Comparison of ENCODE assay signal across 8 cellular contexts in the genomic region with DNA sequence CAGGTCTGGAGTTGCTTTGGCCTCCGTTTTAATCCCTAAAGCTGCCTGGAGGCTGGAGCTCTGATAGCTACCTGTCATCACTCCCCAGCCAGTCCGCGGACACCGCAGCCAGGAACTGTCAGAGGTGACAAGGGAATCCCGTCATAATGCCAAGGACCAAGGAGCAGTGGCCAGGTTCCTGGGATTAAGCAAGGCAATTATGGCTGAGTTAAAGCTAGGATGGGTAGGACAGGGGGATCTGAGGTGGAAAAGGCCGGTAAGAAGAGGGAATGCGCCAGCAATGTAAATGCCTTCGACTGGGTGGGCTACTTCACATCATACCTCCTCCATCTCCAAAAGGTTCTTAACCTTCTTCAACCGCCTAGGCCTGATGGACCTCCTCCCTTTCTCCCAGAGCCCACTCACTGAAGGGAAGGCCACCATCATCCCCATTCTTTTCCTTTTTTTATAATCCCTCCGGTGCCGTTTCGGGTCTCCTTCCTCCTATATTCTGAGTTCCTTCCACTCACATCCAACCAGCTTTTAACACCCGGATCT. TPM values are rescaled to one million over a fixed set of nuclear protein-coding genes. Genes with fewer than 3 reads are reported as not detected.
A peak's percentile ranks its signal among the peaks of the same experiment; 100 is the strongest.
DNase-seq lines count a peak whose midpoint lies in the region; TF ChIP-seq lines count a peak whose summit lies in the region.

No MANE protein-coding gene starts in this region.

- no peaks in the 10 kb centered on the region for H3K9me3 ChIP-seq in subcutaneous abdominal adipose tissue (ENCODE audit: control insufficient read depth in 5 of 5, low read length in 5 of 5)

- H3K4me3 ChIP-seq in lower leg skin (ENCODE audit: low read depth, poor library complexity, severe bottlenecking) (peak overlapping the region; percentile 33), subcutaneous abdominal adipose tissue (ENCODE audit: low read depth in 1 of 5, low read length in 5 of 5) (peak overlapping the region; percentile 58 to 94 (median 89))

- no peak for TF ChIP-seq POLR2A in lower leg skin (IDR thresholded peaks at IDR 0.05)

- DNase-seq in NCI-H2227 (lab: John Stamatoyannopoulos, UW; ENCODE audit: unreplicated experiment) (peak; percentile 26), NCI-H2227 treated with DMSO at 0.1 percent for 48 hours (lab: John Stamatoyannopoulos, UW) (no peak), RKO (ENCODE audit: low spot score) (peak; percentile 74), lower leg skin (ENCODE audit: low spot score in 2 of 2) (peak in 1 of 2 donors; percentile 92), Ammon's horn (ENCODE audit: low spot score) (no peak), NCI-H345 (lab: John Stamatoyannopoulos, UW) (no peak)

- peaks cover 4 to 43% (median 34%) of the 10 kb centered on the region in 5 donors for H3K4me1 ChIP-seq in subcutaneous abdominal adipose tissue (ENCODE audit: control insufficient read depth in 5 of 5, insufficient read depth in 5 of 5, low read length in 5 of 5)

- 0 to 2% methylated on average over 13 of the region's 13 CpGs for WGBS in lower leg skin, 2 donors

- TF ChIP-seq CTCF in lower leg skin (IDR thresholded peaks at IDR 0.05), result no peak

- H3K27ac ChIP-seq in cingulate gyrus (ENCODE audit: low read depth, low read length) (peak overlapping the region; percentile 99), subcutaneous abdominal adipose tissue (ENCODE audit: low read depth, low read length) (peak overlapping the region; percentile 92)

- H3K9ac ChIP-seq in subcutaneous abdominal adipose tissue (ENCODE audit: low read length in 5 of 5), result peak overlapping the region; percentile 70 to 95 (median 91)

- peaks cover 6 to 24% (median 12%) of the 10 kb centered on the region in 5 donors for H3K36me3 ChIP-seq in subcutaneous abdominal adipose tissue (ENCODE audit: control insufficient read depth in 5 of 5, insufficient read depth in 5 of 5, low read length in 5 of 5)

- intact Hi-C loops in lower leg skin (cut with DNase I; ENCODE audit: low total_unique reads), result no loop called here

- H3K27me3 ChIP-seq in subcutaneous abdominal adipose tissue (ENCODE audit: control insufficient read depth in 5 of 5, insufficient read depth in 4 of 5, low read length in 5 of 5), result no peaks in the 10 kb centered on the region

RNA-seq across cellular contexts. Expression of a gene that starts 1.9 kb away (rescaled TPM):
- total RNA-seq in lower leg skin, result 10 to 100 TPM in 1 of 4 donors, 1 to 10 TPM in 3; 7.9 to 14.4 (median 8.6) TPM

RNA-seq across cellular contexts. Expression of a gene that starts 5.9 kb away (rescaled TPM):
- total RNA-seq in lower leg skin, result 10 to 100 TPM; 41.5 to 72.2 (median 68.3) TPM

RNA-seq across cellular contexts. Expression of a gene that starts 14.8 kb away (rescaled TPM):
- total RNA-seq in lower leg skin, result 1 to 10 TPM; 5.3 to 9.7 (median 8.5) TPM

RNA-seq across cellular contexts. Expression of a gene that starts 20.5 kb away (rescaled TPM):
- total RNA-seq in lower leg skin, result 10 to 100 TPM; 25.5 to 65.8 (median 39.9) TPM

RNA-seq across cellular contexts. Expression of a gene that starts 51.9 kb away (rescaled TPM):
- total RNA-seq in lower leg skin, result 10 to 100 TPM; 16.1 to 33.0 (median 17.9) TPM

Comparison
In these comparisons a context has a peak if more than half of its experiments do, and no peak if none do; other contexts are left out.
1. DNase-seq: peak in NCI-H2227 (single experiment) and RKO (single experiment); none in NCI-H2227 treated with DMSO at 0.1 percent for 48 hours (single experiment), Ammon's horn (single experiment) and NCI-H345 (single experiment).